ENCODE assay signal across 9 cellular contexts in the genomic region with DNA sequence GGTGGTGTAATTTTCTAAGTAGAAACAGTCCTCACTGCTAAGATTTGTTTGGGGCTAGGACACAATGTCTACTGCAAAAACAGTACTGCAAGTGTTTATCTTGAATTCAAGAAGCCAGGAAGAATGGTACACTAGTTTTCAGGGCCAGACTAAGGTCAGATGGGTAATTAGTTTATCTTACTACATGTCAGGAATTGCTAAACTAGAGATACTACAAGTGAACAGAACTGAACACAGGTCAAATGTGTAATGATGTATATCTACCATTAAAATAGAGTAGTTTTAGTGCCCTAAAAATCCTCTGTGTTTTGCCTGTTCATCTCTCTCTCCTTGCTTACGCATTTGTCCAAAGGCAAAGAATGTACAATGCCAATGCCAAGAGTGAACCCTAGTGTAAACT. TPM values are rescaled to one million over a fixed set of nuclear protein-coding genes. Genes with fewer than 3 reads are reported as not detected.
DNase-seq lines count a peak whose midpoint lies in the region; ATAC-seq and TF ChIP-seq lines count a peak whose summit lies in the region.
"Had no signal": no experiment of that assay in that cellular context is flagged by ENCODE, and none has a peak within 500 bp of the region (broad histone marks: within the 10 kb centered on the region; RNA-seq: fewer than 3 reads in every experiment).

No MANE protein-coding gene starts in this region.

- no peaks in the 10 kb centered on the region for H3K9me3 Mint-ChIP-seq in activated T-cell treated with anti-CD3 and anti-CD28 coated beads, Interleukin-2, amount 50 U/mL, for 24 hours
- H3K9me3 Mint-ChIP-seq in activated CD8-positive, alpha-beta T cell treated with anti-CD3 and anti-CD28 coated beads, Interleukin-2, amount 10 ng/mL, durations not matched to agents 7 days and 5 days (ENCODE audit: insufficient read depth), result no peaks in the 10 kb centered on the region
- H3K9me3 Mint-ChIP-seq in progenitor cell of endocrine pancreas (ENCODE audit: low read depth), result no peaks in the 10 kb centered on the region

- CTCF ChIA-PET in activated CD8-positive, alpha-beta T cell treated with anti-CD3 and anti-CD28 coated beads, Interleukin-2, amount 10 ng/mL, durations not matched to agents 7 days and 5 days (lab: Charles Lee), result interaction anchor here (0.7 to 13.1 kb wide), 2 partner anchors 10 to 68 kb away, joined by 3 to 88 read pairs; no protein-coding TSS in a partner anchor

- POLR2A ChIA-PET in activated CD8-positive, alpha-beta T cell treated with anti-CD3 and anti-CD28 coated beads, Interleukin-2, amount 10 ng/mL, durations not matched to agents 7 days and 5 days (lab: Charles Lee), result no interaction called here

- peak overlapping the region; percentile 71 for H3K27ac Mint-ChIP-seq in activated T-cell treated with anti-CD3 and anti-CD28 coated beads, Interleukin-2, amount 50 U/mL, for 24 hours
- H3K27ac Mint-ChIP-seq in activated CD8-positive, alpha-beta T cell treated with anti-CD3 and anti-CD28 coated beads, Interleukin-2, amount 10 ng/mL, durations not matched to agents 7 days and 5 days, result peak overlapping the region; percentile 24
- peak overlapping the region; percentile 70 for H3K27ac Mint-ChIP-seq in progenitor cell of endocrine pancreas

- no peak for ATAC-seq in activated CD8-positive, alpha-beta T cell treated with anti-CD3 and anti-CD28 coated beads, Interleukin-2, amount 10 ng/mL, durations not matched to agents 7 days and 5 days

- peaks cover 30% of the 10 kb centered on the region for H3K4me1 Mint-ChIP-seq in activated T-cell treated with anti-CD3 and anti-CD28 coated beads, Interleukin-2, amount 50 U/mL, for 24 hours (ENCODE audit: low read depth)
- H3K4me1 Mint-ChIP-seq in activated CD8-positive, alpha-beta T cell treated with anti-CD3 and anti-CD28 coated beads, Interleukin-2, amount 10 ng/mL, durations not matched to agents 7 days and 5 days (ENCODE audit: low read depth), result peaks cover 23% of the 10 kb centered on the region
- peaks cover 15% of the 10 kb centered on the region for H3K4me1 Mint-ChIP-seq in progenitor cell of endocrine pancreas (ENCODE audit: low read depth)

- no peak for DNase-seq in activated T-cell treated with anti-CD3 and anti-CD28 coated beads, Interleukin-2, amount 50 U/mL, for 24 hours
- DNase-seq in activated T-cell treated with anti-CD3 and anti-CD28 coated beads, Interleukin-2, amount 50 U/mL, for 1 hour, result no peak
- DNase-seq in activated CD8-positive, alpha-beta T cell treated with anti-CD3 and anti-CD28 coated beads, Interleukin-2, amount 10 ng/mL, durations not matched to agents 7 days and 5 days, result no peak
- DNase-seq in progenitor cell of endocrine pancreas (ENCODE audit: low spot score, unreplicated experiment) (no peak), NCI-H1930 (lab: John Stamatoyannopoulos, UW) (no peak), posterior vena cava (ENCODE audit: low spot score) (no peak)
- DNase-seq: activated CD4-positive, alpha-beta T cell treated with anti-CD3 and anti-CD28 coated beads for 4 hours; DMS79; uterus had no signal

- intact Hi-C loops in posterior vena cava (cut with DNase I), result no loop called here

- TF ChIP-seq CTCF in progenitor cell of endocrine pancreas (IDR thresholded peaks at IDR 0.05; ENCODE audit: unreplicated experiment), result no peak

- no peak overlapping the region for H3K4me3 Mint-ChIP-seq in activated T-cell treated with anti-CD3 and anti-CD28 coated beads, Interleukin-2, amount 50 U/mL, for 24 hours
- no peak overlapping the region for H3K4me3 Mint-ChIP-seq in activated CD8-positive, alpha-beta T cell treated with anti-CD3 and anti-CD28 coated beads, Interleukin-2, amount 10 ng/mL, durations not matched to agents 7 days and 5 days
- H3K4me3 Mint-ChIP-seq in progenitor cell of endocrine pancreas (ENCODE audit: low read depth), result peak overlapping the region; percentile 29

- H3K27me3 Mint-ChIP-seq in activated T-cell treated with anti-CD3 and anti-CD28 coated beads, Interleukin-2, amount 50 U/mL, for 24 hours, result no peaks in the 10 kb centered on the region
- H3K27me3 Mint-ChIP-seq in activated CD8-positive, alpha-beta T cell treated with anti-CD3 and anti-CD28 coated beads, Interleukin-2, amount 10 ng/mL, durations not matched to agents 7 days and 5 days (ENCODE audit: low read depth), result no peaks in the 10 kb centered on the region
- H3K27me3 Mint-ChIP-seq in progenitor cell of endocrine pancreas, result no peaks in the 10 kb centered on the region

- peaks cover 87% of the 10 kb centered on the region for H3K36me3 Mint-ChIP-seq in activated T-cell treated with anti-CD3 and anti-CD28 coated beads, Interleukin-2, amount 50 U/mL, for 24 hours (ENCODE audit: low read depth)
- H3K36me3 Mint-ChIP-seq in activated CD8-positive, alpha-beta T cell treated with anti-CD3 and anti-CD28 coated beads, Interleukin-2, amount 10 ng/mL, durations not matched to agents 7 days and 5 days (ENCODE audit: low read depth), result peaks cover 72% of the 10 kb centered on the region
- peaks cover 37% of the 10 kb centered on the region for H3K36me3 Mint-ChIP-seq in progenitor cell of endocrine pancreas (ENCODE audit: insufficient read depth)

RNA-seq across cellular contexts. Expression of a gene that starts 2.3 kb away (rescaled TPM):
- total RNA-seq in activated CD8-positive, alpha-beta T cell treated with anti-CD3 and anti-CD28 coated beads, Interleukin-2, amount 10 ng/mL, durations not matched to agents 7 days and 5 days, result 1,000 to 10,000 TPM; 3,845 to 4,046 TPM
- total RNA-seq in progenitor cell of endocrine pancreas (3,912 and 3,916 TPM in 2 replicates), posterior vena cava (1,000 to 10,000 TPM; 2,364 to 2,753 TPM)

RNA-seq across cellular contexts. Expression of a gene that starts 4.0 kb away (rescaled TPM):
- 10 to 100 TPM in 1 of 2 experiments, 1 to 10 TPM in 1; 9.1 to 10.6 TPM for total RNA-seq in activated CD8-positive, alpha-beta T cell treated with anti-CD3 and anti-CD28 coated beads, Interleukin-2, amount 10 ng/mL, durations not matched to agents 7 days and 5 days
- total RNA-seq in progenitor cell of endocrine pancreas (12.0 and 13.8 TPM in 2 replicates), posterior vena cava (1 to 10 TPM; 7.9 to 8.0 TPM)

RNA-seq across cellular contexts. Expression of a gene that starts 9.7 kb away (rescaled TPM):
- total RNA-seq in activated CD8-positive, alpha-beta T cell treated with anti-CD3 and anti-CD28 coated beads, Interleukin-2, amount 10 ng/mL, durations not matched to agents 7 days and 5 days, result 100 to 1,000 TPM; 316 to 323 TPM
- total RNA-seq in progenitor cell of endocrine pancreas, result 103 and 106 TPM in 2 replicates
- 10 to 100 TPM; 59.3 to 71.7 TPM for total RNA-seq in posterior vena cava

RNA-seq across cellular contexts. Expression of a gene that starts 14.0 kb away (rescaled TPM):
- 100 to 1,000 TPM; 317 to 333 TPM for total RNA-seq in activated CD8-positive, alpha-beta T cell treated with anti-CD3 and anti-CD28 coated beads, Interleukin-2, amount 10 ng/mL, durations not matched to agents 7 days and 5 days
- total RNA-seq in progenitor cell of endocrine pancreas, result 102 TPM in 2 replicates
- 100 to 1,000 TPM; 113 to 120 TPM for total RNA-seq in posterior vena cava

RNA-seq across cellular contexts. Expression of a gene that starts 34.1 kb away (rescaled TPM):
- 1 to 10 TPM; 5.4 to 5.9 TPM for total RNA-seq in activated CD8-positive, alpha-beta T cell treated with anti-CD3 and anti-CD28 coated beads, Interleukin-2, amount 10 ng/mL, durations not matched to agents 7 days and 5 days
- total RNA-seq in progenitor cell of endocrine pancreas (206 and 221 TPM in 2 replicates), posterior vena cava (1 to 10 TPM in 1 of 2 donors, under 1 TPM in 1; 0.71 to 1.4 TPM)
